ENCODE assay signal across 14 cellular contexts in the genomic region with DNA sequence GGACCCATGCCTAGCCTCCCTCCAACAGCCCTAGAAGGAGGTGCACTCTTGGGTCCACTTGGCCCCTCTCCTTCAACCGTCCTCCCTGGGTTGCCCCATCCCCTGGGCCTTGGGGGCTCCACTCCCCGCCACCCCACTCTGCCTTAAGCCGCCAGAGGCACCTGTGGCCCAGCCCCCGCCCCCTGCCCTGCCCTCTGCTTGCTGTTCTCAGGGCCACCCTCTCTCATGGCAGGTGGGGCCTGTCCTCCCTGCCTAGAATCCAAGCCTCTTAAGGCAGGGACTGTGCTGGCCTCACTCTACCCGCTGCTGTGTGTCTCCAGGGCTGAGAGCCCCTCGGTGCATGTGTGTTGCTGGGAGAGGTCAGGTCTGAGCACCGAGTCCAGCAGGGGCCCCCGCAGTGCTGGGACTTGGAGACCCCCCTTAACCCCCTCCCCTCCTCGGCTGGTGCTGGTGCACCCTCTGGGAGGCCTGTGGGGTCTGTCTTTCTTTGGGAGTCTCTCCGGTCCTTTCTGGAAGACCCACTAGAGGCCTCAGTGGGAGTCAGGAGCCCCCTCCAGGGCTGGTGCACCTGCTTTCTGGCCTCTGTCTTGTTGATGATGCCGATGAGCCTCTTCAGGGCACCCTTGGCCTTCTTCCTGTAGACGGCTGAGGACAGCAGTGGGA. TPM values are rescaled to one million over a fixed set of nuclear protein-coding genes. Genes with fewer than 3 reads are reported as not detected.
"Had no signal": no experiment of that assay in that cellular context is flagged by ENCODE, and none has a peak within 500 bp of the region (broad histone marks: within the 10 kb centered on the region; RNA-seq: fewer than 3 reads in every experiment).

No MANE protein-coding gene starts in this region.

- H3K4me1 ChIP-seq: pancreas, transverse colon had no signal

- H3K27ac Mint-ChIP-seq: brain; dendritic cell treated with granulocyte-macrophage colony-stimulating factor and Interleukin-4, amounts not matched to agents 40 ng/mL and 50 ng/mL, for 4 days; endodermal cell; nephron progenitor cell; T-helper 17 cell had no signal

- ATAC-seq: pancreas, T-helper 17 cell had no signal

- DNase-seq: activated CD4-positive, alpha-beta T cell treated with anti-CD3 and anti-CD28 coated beads, Interleukin-2, amount 50 U/mL, for 1 hour; activated CD4-positive, CD25-positive, alpha-beta regulatory T cell; activated naive CD4-positive, alpha-beta T cell treated with Interleukin-2 at 50 U/mL for 16 hours; amniotic stem cell; endodermal cell; mammary epithelial cell; nephron progenitor cell; SHP77 treated with DMSO at 0.1 percent for 48 hours; small intestine; transverse colon had no signal

- H3K9me3 Mint-ChIP-seq: dendritic cell treated with granulocyte-macrophage colony-stimulating factor and Interleukin-4, amounts not matched to agents 40 ng/mL and 50 ng/mL, for 4 days had no signal

- H3K27me3 ChIP-seq: pancreas had no signal

- H3K4me3 ChIP-seq: pancreas, transverse colon had no signal

- H3K36me3 ChIP-seq: pancreas, transverse colon had no signal

- H3K4me3 Mint-ChIP-seq: brain; dendritic cell treated with granulocyte-macrophage colony-stimulating factor and Interleukin-4, amounts not matched to agents 40 ng/mL and 50 ng/mL, for 4 days; endodermal cell; nephron progenitor cell; T-helper 17 cell had no signal

- H3K9me3 ChIP-seq: pancreas, transverse colon had no signal

- H3K27ac ChIP-seq: pancreas, transverse colon had no signal

- H3K4me1 Mint-ChIP-seq: T-helper 17 cell had no signal

RNA-seq across cellular contexts. Expression of a gene that starts 43.8 kb away (rescaled TPM):
- total RNA-seq: T-helper 17 cell, transverse colon had no signal
